Comparison of ENCODE assay signal across 8 cellular contexts in the genomic region with DNA sequence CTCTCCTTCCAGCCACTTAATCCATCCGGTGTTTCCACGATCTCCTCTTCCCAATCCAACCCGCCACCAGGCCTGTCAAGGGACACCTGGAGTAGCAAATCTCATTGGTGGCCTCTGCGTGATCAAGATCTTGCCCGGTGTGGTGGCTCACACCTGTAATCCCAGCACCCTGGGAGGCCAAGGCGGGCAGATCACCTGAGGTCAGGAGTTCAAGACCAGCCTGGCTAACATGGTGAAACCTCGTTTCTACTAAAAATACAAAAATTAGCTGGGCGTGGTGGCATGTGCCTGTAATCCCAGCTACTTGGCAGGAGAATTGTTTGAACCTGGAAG.
DNase-seq lines count a peak whose midpoint lies in the region; ATAC-seq and TF ChIP-seq lines count a peak whose summit lies in the region.
"Not testable (repeated sequence)": the region's sequence is repeated elsewhere in the genome, so short reads cannot be mapped to it uniquely, and the experiment has no call there.

No MANE protein-coding gene starts in this region.

- H3K79me2 ChIP-seq in smooth muscle cell (ENCODE audit: low read depth): not testable (repeated sequence)

- ATAC-seq in heart left ventricle, lower lobe of right lung, psoas muscle: not testable (repeated sequence)

- not testable (repeated sequence) for H3F3A ChIP-seq in smooth muscle cell (ENCODE audit: low read depth)

- H3K4me3 ChIP-seq in Peyer's patch; coronary artery; heart left ventricle; lower lobe of right lung; psoas muscle; smooth muscle cell; thyroid gland (replicated peaks in 1 of 3); vagina: not testable (repeated sequence)

- not testable (repeated sequence) for H4K20me1 ChIP-seq in smooth muscle cell (ENCODE audit: low read depth)

- intact Hi-C loops in heart left ventricle (cut with DNase I): loop anchor here in 2 of 10 donors (2.0 to 5.0 kb wide), 3 partner anchors 58 to 166 kb away; a partner anchor contains a TSS
- intact Hi-C loops in lower lobe of right lung (cut with DNase I); psoas muscle (cut with DNase I): not testable (repeated sequence)
- intact Hi-C loops in thyroid gland (cut with DNase I): loop anchor here (5.0 kb wide), 1 partner anchor 273 kb away; a partner anchor contains a TSS
- intact Hi-C loops in vagina (cut with DNase I): loop anchor here (5.0 kb wide), 2 partner anchors 63 to 273 kb away; a partner anchor contains a TSS

- not testable (repeated sequence) for TF ChIP-seq POLR2A in Peyer's patch (IDR thresholded peaks at IDR 0.05); heart left ventricle (IDR thresholded peaks at IDR 0.05); thyroid gland (IDR thresholded peaks at IDR 0.05); vagina (IDR thresholded peaks at IDR 0.05)

- WGBS in heart left ventricle, 4 donors: 78 to 84% (median 84%) methylated on average over 8 of the region's 8 CpGs
- WGBS in psoas muscle, 3 donors: 61 to 83% (median 72%) methylated on average over 8 of the region's 8 CpGs
- 96% methylated on average over 8 of the region's 8 CpGs for WGBS in smooth muscle cell (ENCODE audit: low lambda C conversion rate)
- 87 to 88% methylated on average over 8 of the region's 8 CpGs for WGBS in thyroid gland, 2 donors

- H3K36me3 ChIP-seq in Peyer's patch; heart left ventricle; lower lobe of right lung; psoas muscle (ENCODE audit: insufficient read depth in 1 of 2, low read depth in 1 of 2); smooth muscle cell (ENCODE audit: low read depth); thyroid gland; vagina: not testable (repeated sequence)

- H3K4me2 ChIP-seq in smooth muscle cell: not testable (repeated sequence)

- peaks cover 0 to 33% (median 3%) of the 10 kb centered on the region in 4 donors for H3K4me1 ChIP-seq in Peyer's patch
- H3K4me1 ChIP-seq in heart left ventricle: peaks cover 0 to 44% (median 22%) of the 10 kb centered on the region in 12 donors
- H3K4me1 ChIP-seq in lower lobe of right lung, thyroid gland, vagina: not testable (repeated sequence)
- peaks cover 33% of the 10 kb centered on the region for H3K4me1 ChIP-seq in psoas muscle
- H3K4me1 ChIP-seq in smooth muscle cell (ENCODE audit: low read depth): peaks cover 10% of the 10 kb centered on the region

- not testable (repeated sequence) for H2AFZ ChIP-seq in smooth muscle cell (ENCODE audit: low read depth)

- DNase-seq in Peyer's patch; coronary artery (ENCODE audit: low spot score); heart left ventricle; lower lobe of right lung; psoas muscle; smooth muscle cell (lab: John Stamatoyannopoulos, UW; ENCODE audit: unreplicated experiment); thyroid gland; vagina (ENCODE audit: extremely low spot score in 2 of 2): not testable (repeated sequence)

- not testable (repeated sequence) for TF ChIP-seq CTCF in Peyer's patch (IDR thresholded peaks at IDR 0.05); coronary artery (IDR thresholded peaks at IDR 0.05); heart left ventricle (IDR thresholded peaks at IDR 0.05); lower lobe of right lung (IDR thresholded peaks at IDR 0.05); psoas muscle (IDR thresholded peaks at IDR 0.05); smooth muscle cell (IDR thresholded peaks at IDR 0.05; ENCODE audit: borderline replicate concordance, insufficient read depth, poor library complexity, severe bottlenecking); thyroid gland (IDR thresholded peaks at IDR 0.05); vagina (IDR thresholded peaks at IDR 0.05)

- H3K27ac ChIP-seq in Peyer's patch: peak overlapping the region in 3 of 4 donors; percentile 54 to 95 (median 84)
- H3K27ac ChIP-seq in coronary artery: peak overlapping the region; percentile 59 to 84
- peak overlapping the region in 11 of 12 donors; percentile 55 to 92 (median 81) for H3K27ac ChIP-seq in heart left ventricle
- peak overlapping the region; percentile 65 for H3K27ac ChIP-seq in lower lobe of right lung
- peak overlapping the region; percentile 73 for H3K27ac ChIP-seq in psoas muscle
- H3K27ac ChIP-seq in smooth muscle cell (ENCODE audit: low read depth): peak overlapping the region; percentile 65
- peak overlapping the region in 2 of 3 donors; percentile 63 to 80 for H3K27ac ChIP-seq in thyroid gland
- H3K27ac ChIP-seq in vagina: peak overlapping the region; percentile 62

- not testable (repeated sequence) for H3K27me3 ChIP-seq in Peyer's patch; heart left ventricle; lower lobe of right lung (ENCODE audit: low read depth); psoas muscle (ENCODE audit: insufficient read depth in 3 of 3, low read length in 2 of 3); smooth muscle cell (ENCODE audit: low read depth); thyroid gland; vagina

- not testable (repeated sequence) for H3K9me3 ChIP-seq in Peyer's patch; heart left ventricle; lower lobe of right lung; psoas muscle; smooth muscle cell (replicated peaks; ENCODE audit: low read depth); thyroid gland; vagina

- H3K9ac ChIP-seq in smooth muscle cell (ENCODE audit: low read depth): not testable (repeated sequence)
